19 cellular contexts compared by ENCODE assay signal in the genomic region with DNA sequence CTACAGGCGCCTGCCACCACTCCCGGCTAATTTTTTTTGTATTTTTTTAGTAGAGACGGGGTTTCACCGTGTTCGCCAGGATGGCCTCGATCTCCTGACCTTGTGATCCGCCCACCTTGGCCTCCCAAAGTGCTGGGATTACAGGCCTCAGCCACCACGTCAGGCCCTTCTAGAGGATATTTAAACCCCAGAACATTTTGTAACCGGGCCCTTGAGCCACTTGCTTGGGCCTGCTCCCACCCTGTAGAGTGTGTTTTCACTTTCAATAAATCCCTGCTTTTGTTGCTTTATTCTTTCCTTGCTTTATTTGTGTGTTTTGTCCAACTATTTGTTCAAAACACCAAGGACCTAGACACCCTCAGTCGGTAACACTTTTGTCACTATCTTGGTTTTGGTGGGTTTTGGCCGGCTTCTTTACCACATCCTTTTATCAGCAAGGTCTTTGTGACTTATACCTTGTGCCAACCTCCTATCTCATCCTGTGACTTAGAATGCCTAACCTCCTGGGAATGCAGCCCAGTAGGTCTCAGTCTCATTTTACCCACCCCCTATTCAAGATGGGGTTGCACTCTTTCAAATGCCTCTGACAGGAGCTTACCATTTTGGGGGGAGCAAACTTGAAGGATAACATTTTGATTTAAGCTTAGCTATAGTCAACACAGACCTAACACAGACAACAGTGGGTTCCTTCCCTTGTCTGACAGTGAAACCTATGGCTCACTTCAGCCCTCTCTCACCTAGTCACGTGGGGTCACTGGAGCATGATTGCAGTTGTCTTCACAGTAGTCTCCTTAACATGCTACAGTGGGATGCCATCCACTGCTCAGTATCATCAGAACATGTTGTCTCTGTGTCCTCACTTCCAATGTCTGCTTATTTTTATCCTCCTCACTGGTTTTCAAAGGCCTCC. TPM values are rescaled to one million over a fixed set of nuclear protein-coding genes. Genes with fewer than 3 reads are reported as not detected.
DNase-seq lines count a peak whose midpoint lies in the region; ATAC-seq and TF ChIP-seq lines count a peak whose summit lies in the region.
"Had no signal": no experiment of that assay in that cellular context is flagged by ENCODE, and none has a peak within 500 bp of the region (broad histone marks: within the 10 kb centered on the region; RNA-seq: fewer than 3 reads in every experiment).

No MANE protein-coding gene starts in this region.

- H3K27ac ChIP-seq in heart right ventricle = peak overlapping the region in 6 of 10 donors; percentile 5 to 57 (median 39)
- peak overlapping the region in 3 of 5 donors; percentile 36 to 65 (median 59) for H3K27ac ChIP-seq in stomach
- H3K27ac ChIP-seq: parathyroid adenoma, WERI-Rb-1 had no signal

- H3K4me3 ChIP-seq in heart right ventricle (no peak overlapping the region), stomach (no peak overlapping the region)

- DNase-seq in heart right ventricle (no peak), stomach (no peak), GM20000 (ENCODE audit: low spot score) (no peak), cerebellum (ENCODE audit: low spot score) (no peak)
- DNase-seq: activated CD4-positive, alpha-beta T cell treated with anti-CD3 and anti-CD28 coated beads, Interleukin-2, amount 50 U/mL, for 4 hours; activated naive CD4-positive, alpha-beta T cell treated with anti-CD3 and anti-CD28 coated beads, Interleukin-2, amount 10 ng/mL, durations not matched to agents 7 days and 5 days; CD4-positive, alpha-beta T cell; kidney glomerular epithelial cell; MM.1S; naive B cell; stimulated activated CD4-positive, alpha-beta T cell treated with anti-CD3 and anti-CD28 coated beads, Interleukin-2, amount 100 ng/mL, for 48 hours; WERI-Rb-1 had no signal

- TF ChIP-seq CTCF in heart right ventricle (IDR thresholded peaks at IDR 0.05) = no peak
- TF ChIP-seq CTCF in stomach (IDR thresholded peaks at IDR 0.05) = no peak
- TF ChIP-seq CTCF in GM20000 (IDR thresholded peaks at IDR 0.05; ENCODE audit: extremely low read depth, missing control alignments) = no peak

- TF ChIP-seq POLR2A in stomach (IDR thresholded peaks at IDR 0.05) = no peak

- H3K27me3 ChIP-seq in heart right ventricle (no peaks in the 10 kb centered on the region), stomach (no peaks in the 10 kb centered on the region)

- TF ChIP-seq EP300 in stomach (IDR thresholded peaks at IDR 0.05) = no peak

- WGBS in heart right ventricle, 2 donors = 77 to 80% methylated on average over 12 of the region's 12 CpGs
- WGBS in stomach, 5 donors = 75 to 83% (median 77%) methylated on average over 12 of the region's 12 CpGs

- peaks cover 0 to 29% (median 21%) of the 10 kb centered on the region in 9 donors for H3K4me1 ChIP-seq in heart right ventricle
- H3K4me1 ChIP-seq in stomach = peaks cover 0 to 11% (median 7%) of the 10 kb centered on the region in 4 donors
- H3K4me1 ChIP-seq: parathyroid adenoma had no signal

- H3K36me3 ChIP-seq in heart right ventricle (no peaks in the 10 kb centered on the region), stomach (no peaks in the 10 kb centered on the region)
- H3K36me3 ChIP-seq: WERI-Rb-1 had no signal

- ATAC-seq in GM18502 (IDR thresholded peaks at IDR 0.05; ENCODE audit: poor library complexity, unreplicated experiment) = peak; percentile 47
- ATAC-seq in HG03342 (IDR thresholded peaks at IDR 0.05; ENCODE audit: unreplicated experiment) = peak; percentile 55
- ATAC-seq in heart right ventricle = peak in 6 of 8 donors; percentile 22 to 80 (median 42)
- ATAC-seq in HG03196 (IDR thresholded peaks at IDR 0.05; ENCODE audit: unreplicated experiment) = no peak
- no peak for ATAC-seq in HG03439 (IDR thresholded peaks at IDR 0.05; ENCODE audit: unreplicated experiment)
- ATAC-seq: HepG2 had no signal

- H3K9me3 ChIP-seq in heart right ventricle (no peaks in the 10 kb centered on the region), stomach (no peaks in the 10 kb centered on the region)

- intact Hi-C loops in heart right ventricle (cut with DNase I) (no loop called here), stomach (cut with DNase I; ENCODE audit: low total_unique reads) (no loop called here)

RNA-seq across cellular contexts. Expression of gene KIF6, which starts 27.9 kb away (rescaled TPM):
- total RNA-seq in heart right ventricle (1 to 10 TPM in 1 of 10 donors, under 1 TPM in 8, not detected in 1; 0.28 to 1.6 (median 0.45) TPM), stomach (1 to 10 TPM in 2 of 5 donors, under 1 TPM in 1, not detected in 2; 0.37 to 9.8 (median 1.4) TPM), cerebellum (2.6 TPM)
- polyA plus RNA-seq in heart right ventricle (under 1 TPM in 1 of 2 donors, not detected in 1; 0.01 TPM), stomach (under 1 TPM in 2 of 3 donors, not detected in 1; 0.25 to 0.37 TPM)
- total RNA-seq: CD4-positive, alpha-beta T cell had no signal

RNA-seq across cellular contexts. Expression of gene DAAM2, which starts 39.1 kb away (rescaled TPM):
- total RNA-seq in heart right ventricle = 10 to 100 TPM in 9 of 10 donors, 1 to 10 TPM in 1; 7.7 to 25.9 (median 12.2) TPM
- polyA plus RNA-seq in heart right ventricle = 10 to 100 TPM in 1 of 2 donors, 1 to 10 TPM in 1; 6.0 to 16.3 TPM
- total RNA-seq in stomach = 10 to 100 TPM in 4 of 5 donors, 1 to 10 TPM in 1; 9.3 to 78.8 (median 35.7) TPM
- 10 to 100 TPM; 15.1 to 18.5 (median 17.9) TPM for polyA plus RNA-seq in stomach
- 7.3 TPM for total RNA-seq in cerebellum
- total RNA-seq: CD4-positive, alpha-beta T cell; HepG2; T-helper 2 cell treated with Interferon-gamma antibody and Interleukin-4, amounts not matched to agents 100 ng/mL and 5 ng/mL, for 36 hours had no signal

Comparison
In these comparisons a context has a peak if more than half of its experiments do, and no peak if none do; other contexts are left out.
1. ATAC-seq: peak in GM18502 (single experiment), HG03342 (single experiment) and heart right ventricle (6 of 8); none in HG03196 (single experiment) and HG03439 (single experiment).